ENCODE assay signal across 6 cellular contexts in the genomic region with DNA sequence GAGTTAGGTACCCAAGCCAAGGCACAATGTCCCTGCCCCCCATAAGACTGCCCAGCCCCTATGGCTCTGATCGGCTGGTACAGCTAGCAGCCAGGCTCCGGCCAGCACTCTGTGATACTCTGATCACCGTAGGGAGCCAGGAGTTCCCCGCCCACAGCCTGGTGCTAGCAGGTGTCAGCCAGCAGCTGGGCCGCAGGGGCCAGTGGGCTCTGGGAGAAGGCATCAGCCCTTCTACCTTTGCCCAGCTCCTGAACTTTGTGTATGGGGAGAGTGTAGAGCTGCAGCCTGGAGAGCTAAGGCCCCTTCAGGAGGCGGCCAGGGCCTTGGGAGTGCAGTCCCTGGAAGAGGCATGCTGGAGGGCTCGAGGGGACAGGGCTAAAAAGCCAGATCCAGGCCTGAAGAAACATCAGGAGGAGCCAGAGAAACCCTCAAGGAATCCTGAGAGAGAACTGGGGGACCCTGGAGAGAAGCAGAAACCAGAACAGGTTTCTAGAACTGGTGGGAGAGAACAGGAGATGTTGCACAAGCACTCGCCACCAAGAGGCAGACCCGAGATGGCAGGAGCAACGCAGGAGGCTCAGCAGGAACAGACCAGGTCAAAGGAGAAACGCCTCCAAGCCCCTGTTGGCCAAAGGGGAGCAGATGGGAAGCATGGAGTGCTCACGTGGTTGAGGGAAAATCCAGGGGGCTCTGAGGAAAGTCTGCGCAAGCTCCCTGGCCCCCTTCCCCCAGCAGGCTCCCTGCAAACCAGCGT.
A peak's percentile ranks its signal among the peaks of the same experiment; 100 is the strongest.
DNase-seq lines count a peak whose midpoint lies in the region; TF ChIP-seq lines count a peak whose summit lies in the region.

No MANE protein-coding gene starts in this region.

- H3K4me3 Mint-ChIP-seq in activated naive CD4-positive, alpha-beta T cell treated with anti-CD3 and anti-CD28 coated beads, Interleukin-2, amount 50 U/mL, for 24 hours = peak overlapping the region; percentile 91
- peak overlapping the region; percentile 92 for H3K4me3 Mint-ChIP-seq in stimulated activated naive CD8-positive, alpha-beta T cell treated with anti-CD3 and anti-CD28 coated beads, Interleukin-15, Interleukin-2, amounts not matched to agents 100 ng/mL and 50 ng/mL, for 24 hours

- H3K27ac ChIP-seq in VCaP = peak overlapping the region; percentile 98

- H3K27me3 Mint-ChIP-seq in activated naive CD4-positive, alpha-beta T cell treated with anti-CD3 and anti-CD28 coated beads, Interleukin-2, amount 50 U/mL, for 24 hours = no peaks in the 10 kb centered on the region
- H3K27me3 Mint-ChIP-seq in stimulated activated naive CD8-positive, alpha-beta T cell treated with anti-CD3 and anti-CD28 coated beads, Interleukin-15, Interleukin-2, amounts not matched to agents 100 ng/mL and 50 ng/mL, for 24 hours = no peaks in the 10 kb centered on the region

- peak; percentile 28; the same call in 1 of the 2 replicates for TF ChIP-seq CTCF in VCaP (conservative IDR thresholded peaks at IDR 0.05)

- peak overlapping the region; percentile 97 for H3K27ac Mint-ChIP-seq in activated naive CD4-positive, alpha-beta T cell treated with anti-CD3 and anti-CD28 coated beads, Interleukin-2, amount 50 U/mL, for 24 hours
- peak overlapping the region; percentile 99 for H3K27ac Mint-ChIP-seq in stimulated activated naive CD8-positive, alpha-beta T cell treated with anti-CD3 and anti-CD28 coated beads, Interleukin-15, Interleukin-2, amounts not matched to agents 100 ng/mL and 50 ng/mL, for 24 hours

- H3K36me3 Mint-ChIP-seq in activated naive CD4-positive, alpha-beta T cell treated with anti-CD3 and anti-CD28 coated beads, Interleukin-2, amount 50 U/mL, for 24 hours = peaks cover 3% of the 10 kb centered on the region
- peaks cover 54% of the 10 kb centered on the region for H3K36me3 Mint-ChIP-seq in stimulated activated naive CD8-positive, alpha-beta T cell treated with anti-CD3 and anti-CD28 coated beads, Interleukin-15, Interleukin-2, amounts not matched to agents 100 ng/mL and 50 ng/mL, for 24 hours (ENCODE audit: low read depth)

- no peaks in the 10 kb centered on the region for H3K9me3 Mint-ChIP-seq in activated naive CD4-positive, alpha-beta T cell treated with anti-CD3 and anti-CD28 coated beads, Interleukin-2, amount 50 U/mL, for 24 hours
- H3K9me3 Mint-ChIP-seq in stimulated activated naive CD8-positive, alpha-beta T cell treated with anti-CD3 and anti-CD28 coated beads, Interleukin-15, Interleukin-2, amounts not matched to agents 100 ng/mL and 50 ng/mL, for 24 hours = no peaks in the 10 kb centered on the region

- H3K4me1 Mint-ChIP-seq in activated naive CD4-positive, alpha-beta T cell treated with anti-CD3 and anti-CD28 coated beads, Interleukin-2, amount 50 U/mL, for 24 hours = peaks cover 70% of the 10 kb centered on the region
- peaks cover 59% of the 10 kb centered on the region for H3K4me1 Mint-ChIP-seq in stimulated activated naive CD8-positive, alpha-beta T cell treated with anti-CD3 and anti-CD28 coated beads, Interleukin-15, Interleukin-2, amounts not matched to agents 100 ng/mL and 50 ng/mL, for 24 hours (ENCODE audit: low read depth)

- DNase-seq in activated naive CD4-positive, alpha-beta T cell treated with anti-CD3 and anti-CD28 coated beads, Interleukin-2, amount 50 U/mL, for 16 hours = no peak
- DNase-seq in CD1c-positive myeloid dendritic cell (ENCODE audit: extremely low spot score) (no peak), NCI-H187 treated with DMSO at 0.1 percent for 48 hours (lab: John Stamatoyannopoulos, UW) (no peak)
